8 cellular contexts compared by ENCODE assay signal in the genomic region with DNA sequence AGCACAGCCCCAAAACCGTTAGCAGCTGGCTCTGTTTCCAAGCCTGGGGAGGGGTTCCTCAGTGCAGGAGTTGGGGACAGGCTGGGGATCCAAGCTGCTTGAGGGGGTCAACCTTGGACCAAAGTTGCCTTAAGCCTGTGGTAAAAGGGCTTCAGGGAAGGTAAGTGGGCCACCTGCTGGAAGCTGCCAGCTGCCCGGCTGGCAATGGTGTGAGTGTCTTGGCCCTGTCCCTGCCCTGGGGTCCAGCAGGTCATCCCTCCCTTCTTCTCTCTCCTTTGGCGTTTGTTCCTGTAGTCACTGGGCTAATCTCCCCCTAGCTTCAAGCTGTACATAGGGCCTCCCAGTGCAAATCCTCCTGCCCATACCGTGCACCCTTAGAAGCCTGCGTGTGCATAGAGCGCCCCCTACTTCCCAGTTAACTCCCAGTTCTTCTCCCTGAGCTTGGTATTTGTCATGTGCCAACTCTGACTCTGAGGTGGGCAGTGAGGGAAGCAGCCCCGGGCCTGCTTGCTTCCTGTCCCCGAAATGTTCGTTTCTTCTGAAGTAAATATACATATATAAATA. TPM values are rescaled to one million over a fixed set of nuclear protein-coding genes. Genes with fewer than 3 reads are reported as not detected.
DNase-seq lines count a peak whose midpoint lies in the region; TF ChIP-seq lines count a peak whose summit lies in the region.

No MANE protein-coding gene starts in this region.

- intact Hi-C loops in testis (cut with DNase I; ENCODE audit: low total_unique reads) (no loop called here), tibial artery (cut with DNase I; ENCODE audit: low total_unique reads) (no loop called here)

- H3K9me3 ChIP-seq in SK-N-SH = no peaks in the 10 kb centered on the region
- H3K9me3 ChIP-seq in testis = no peaks in the 10 kb centered on the region
- no peaks in the 10 kb centered on the region for H3K9me3 ChIP-seq in tibial artery

- POLR2A ChIA-PET in SK-N-SH (lab: Yijun Ruan, JAX) = interaction anchor here (0.9 to 1.3 kb wide), 3 partner anchors 9 to 40 kb away, joined by 3 to 6 read pairs (median 3); no protein-coding TSS in a partner anchor

- H3K4me2 ChIP-seq in SK-N-SH = no peak overlapping the region

- CTCF ChIA-PET in SK-N-SH (lab: Yijun Ruan, JAX) = interaction anchor here (0.6 to 12.0 kb wide), 38 partner anchors 9 to 320 kb away, joined by 3 to 285 read pairs (median 5); partner anchors contain the start of gene MYRF

- no peak overlapping the region; a peak in 1 of 4 replicates for H3K27ac ChIP-seq in SK-N-SH (ENCODE audit: low read depth in 2 of 2, low read length in 1 of 2)
- no peak overlapping the region for H3K27ac ChIP-seq in testis
- no peak overlapping the region for H3K27ac ChIP-seq in tibial artery

- peaks cover 33% of the 10 kb centered on the region for H3K79me2 ChIP-seq in SK-N-SH (ENCODE audit: insufficient read depth)

- H3K4me1 ChIP-seq in SK-N-SH (ENCODE audit: control insufficient read depth in 1 of 2, insufficient read depth in 2 of 2, low read depth in 1 of 2, low read length in 1 of 2) (peaks cover 5 to 14% of the 10 kb centered on the region in 2 experiments; a peak in 3 of 4 replicates), testis (peaks cover 7% of the 10 kb centered on the region), tibial artery (peaks cover 0 to 16% (median 11%) of the 10 kb centered on the region in 4 donors)

- H2AFZ ChIP-seq in SK-N-SH (ENCODE audit: low read depth) = no peak overlapping the region

- TF ChIP-seq EP300 in SK-N-SH (IDR thresholded peaks at IDR 0.05; ENCODE audit: borderline replicate concordance in 1 of 2, low read depth in 1 of 2, low read length in 1 of 2) = no peak

- no peak overlapping the region for H3K4me3 ChIP-seq in SK-N-SH (ENCODE audit: low read depth in 2 of 2, low read length in 1 of 2)
- H3K4me3 ChIP-seq in testis = no peak overlapping the region
- no peak overlapping the region for H3K4me3 ChIP-seq in tibial artery

- WGBS in SK-N-SH (ENCODE audit: low lambda C conversion rate) = 57% methylated on average over 8 of the region's 9 CpGs
- 45 to 52% methylated on average over 9 of the region's 9 CpGs for WGBS in testis, 2 donors

- no peak overlapping the region for H3K9ac ChIP-seq in SK-N-SH

- peaks cover 10% of the 10 kb centered on the region for H3F3A ChIP-seq in SK-N-SH (replicated peaks; ENCODE audit: insufficient read depth)

- H4K20me1 ChIP-seq in SK-N-SH (ENCODE audit: insufficient read depth) = no peaks in the 10 kb centered on the region

- peak; percentile 71 for TF ChIP-seq RAD21 in SK-N-SH (IDR thresholded peaks at IDR 0.05; ENCODE audit: low read length)

- no peaks in the 10 kb centered on the region for H3K9me2 ChIP-seq in SK-N-SH

- no peaks in the 10 kb centered on the region for H3K27me3 ChIP-seq in SK-N-SH (ENCODE audit: insufficient read depth)
- no peaks in the 10 kb centered on the region for H3K27me3 ChIP-seq in testis
- H3K27me3 ChIP-seq in tibial artery = no peaks in the 10 kb centered on the region

- TF ChIP-seq CTCF in SK-N-SH (IDR thresholded peaks at IDR 0.05) (peak; percentile 66), testis (IDR thresholded peaks at IDR 0.05) (peak in 1 of 3 experiments; percentile 43), tibial artery (IDR thresholded peaks at IDR 0.05) (no peak)

- TF ChIP-seq POLR2A in testis (IDR thresholded peaks at IDR 0.05) = no peak

- H3K36me3 ChIP-seq in SK-N-SH (replicated peaks in 1 of 2; ENCODE audit: control insufficient read depth in 1 of 2, insufficient read depth in 2 of 2, low read length in 1 of 2) (peaks cover 13 to 63% of the 10 kb centered on the region in 2 experiments), testis (ENCODE audit: low read depth, missing control alignments) (no peaks in the 10 kb centered on the region), tibial artery (peaks cover 32 to 74% (median 64%) of the 10 kb centered on the region in 3 donors)

- DNase-seq in C1 segment of cervical spinal cord (lab: John Stamatoyannopoulos, UW) (peak in 11 of 14 donors; percentile 7 to 60 (median 44)), HCEC 1CT (peak; percentile 67), SK-N-SH (peak; percentile 74), globus pallidus (ENCODE audit: low spot score) (peak; percentile 91), testis (peak; percentile 72), tibial artery (no peak), NCI-H524 treated with DMSO at 0.1 percent for 48 hours (lab: John Stamatoyannopoulos, UW) (no peak)
- no peak for DNase-seq in activated CD8-positive, alpha-beta memory T cell treated with anti-CD3 and anti-CD28 coated beads, Interleukin-2, amount 50 U/mL, for 48 hours

TF ChIP-seq in SK-N-SH, 30 proteins besides CTCF, POLR2A, EP300 and RAD21:
- no peak for TF ChIP-seq JUND (IDR thresholded peaks at IDR 0.05)
- peak; percentile 21; the same call in 1 of the 2 replicates for TF ChIP-seq SMC3 (IDR thresholded peaks at IDR 0.05; ENCODE audit: low read depth, low read length)
- TF ChIP-seq, protein P1, sequence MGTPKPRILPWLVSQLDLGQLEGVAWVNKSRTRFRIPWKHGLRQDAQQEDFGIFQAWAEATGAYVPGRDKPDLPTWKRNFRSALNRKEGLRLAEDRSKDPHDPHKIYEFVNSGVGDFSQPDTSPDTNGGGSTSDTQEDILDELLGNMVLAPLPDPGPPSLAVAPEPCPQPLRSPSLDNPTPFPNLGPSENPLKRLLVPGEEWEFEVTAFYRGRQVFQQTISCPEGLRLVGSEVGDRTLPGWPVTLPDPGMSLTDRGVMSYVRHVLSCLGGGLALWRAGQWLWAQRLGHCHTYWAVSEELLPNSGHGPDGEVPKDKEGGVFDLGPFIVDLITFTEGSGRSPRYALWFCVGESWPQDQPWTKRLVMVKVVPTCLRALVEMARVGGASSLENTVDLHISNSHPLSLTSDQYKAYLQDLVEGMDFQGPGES (IDR thresholded peaks at IDR 0.05; ENCODE audit: low read depth, low read length) = no peak
- TF ChIP-seq ZBTB33 (IDR thresholded peaks at IDR 0.05; ENCODE audit: borderline replicate concordance, low read depth) = no peak
- TF ChIP-seq NRF1 (IDR thresholded peaks at IDR 0.05; ENCODE audit: low read depth, low read length) = no peak

RNA-seq across cellular contexts. Expression of gene TMEM258, which starts 4.4 kb away (rescaled TPM):
- 454 and 617 TPM in 2 replicates for polyA plus RNA-seq in SK-N-SH (2012; rRNA removed)
- 466 and 537 TPM in 2 replicates for polyA plus RNA-seq in SK-N-SH (2012; cell fraction: cytosol; rRNA removed)
- 90.9 and 135 TPM in 2 replicates for polyA plus RNA-seq in SK-N-SH (2012; cell fraction: nucleus; rRNA removed)
- 10 to 100 TPM; 46.7 to 55.6 TPM for total RNA-seq in testis
- 162 TPM for polyA plus RNA-seq in testis (ENCODE audit: insufficient read depth, low read depth, low replicate concordance)

RNA-seq across cellular contexts. Expression of gene FEN1, which starts 4.7 kb away (rescaled TPM):
- polyA plus RNA-seq in SK-N-SH (2012; rRNA removed) (35.9 and 39.5 TPM in 2 replicates), testis (ENCODE audit: insufficient read depth, low read depth, low replicate concordance) (27.3 TPM)
- polyA plus RNA-seq in SK-N-SH (2012; cell fraction: cytosol; rRNA removed) = 33.0 and 38.9 TPM in 2 replicates
- 16.8 and 18.5 TPM in 2 replicates for polyA plus RNA-seq in SK-N-SH (2012; cell fraction: nucleus; rRNA removed)
- total RNA-seq in testis = 10 to 100 TPM; 22.7 to 31.5 TPM

RNA-seq across cellular contexts. Expression of gene FADS1, which starts 28.8 kb away (rescaled TPM):
- 20.6 and 26.4 TPM in 2 replicates for polyA plus RNA-seq in SK-N-SH (2012; rRNA removed)
- polyA plus RNA-seq in SK-N-SH (2012; cell fraction: cytosol; rRNA removed) = 13.8 and 18.5 TPM in 2 replicates
- polyA plus RNA-seq in SK-N-SH (2012; cell fraction: nucleus; rRNA removed) = 17.8 and 27.8 TPM in 2 replicates
- total RNA-seq in testis = 10 to 100 TPM; 24.5 to 39.8 TPM
- polyA plus RNA-seq in testis (ENCODE audit: insufficient read depth, low read depth, low replicate concordance) = 21.1 TPM

RNA-seq across cellular contexts. Expression of gene MYRF, which starts 35.6 kb away (rescaled TPM):
- polyA plus RNA-seq in SK-N-SH (2012; rRNA removed) (1.8 and 2.8 TPM in 2 replicates), testis (ENCODE audit: insufficient read depth, low read depth, low replicate concordance) (15.2 TPM)
- 0.97 and 1.4 TPM in 2 replicates for polyA plus RNA-seq in SK-N-SH (2012; cell fraction: cytosol; rRNA removed)
- polyA plus RNA-seq in SK-N-SH (2012; cell fraction: nucleus; rRNA removed) = 8.2 and 10.0 TPM in 2 replicates
- total RNA-seq in testis = 10 to 100 TPM in 1 of 2 donors, 1 to 10 TPM in 1; 9.2 to 10.7 TPM

RNA-seq across cellular contexts. Expression of gene FADS2, which starts 40.1 kb away (rescaled TPM):
- polyA plus RNA-seq in SK-N-SH (2012; rRNA removed) (67.8 and 77.1 TPM in 2 replicates), testis (ENCODE audit: insufficient read depth, low read depth, low replicate concordance) (80.8 TPM)
- 35.0 and 46.7 TPM in 2 replicates for polyA plus RNA-seq in SK-N-SH (2012; cell fraction: cytosol; rRNA removed)
- 81.1 and 91.8 TPM in 2 replicates for polyA plus RNA-seq in SK-N-SH (2012; cell fraction: nucleus; rRNA removed)
- total RNA-seq in testis = 100 to 1,000 TPM in 1 of 2 donors, 10 to 100 TPM in 1; 73.5 to 123 TPM

Comparison
In these comparisons a context has a peak if more than half of its experiments do, and no peak if none do; other contexts are left out.
1. DNase-seq: peak in C1 segment of cervical spinal cord (11 of 14), HCEC 1CT (single experiment), SK-N-SH (single experiment), globus pallidus (single experiment) and testis (single experiment); none in tibial artery (0 of 2), NCI-H524 treated with DMSO at 0.1 percent for 48 hours (single experiment) and activated CD8-positive, alpha-beta memory T cell treated with anti-CD3 and anti-CD28 coated beads, Interleukin-2, amount 50 U/mL, for 48 hours (single experiment).